Comparison of ENCODE assay signal across 8 cellular contexts in the genomic region with DNA sequence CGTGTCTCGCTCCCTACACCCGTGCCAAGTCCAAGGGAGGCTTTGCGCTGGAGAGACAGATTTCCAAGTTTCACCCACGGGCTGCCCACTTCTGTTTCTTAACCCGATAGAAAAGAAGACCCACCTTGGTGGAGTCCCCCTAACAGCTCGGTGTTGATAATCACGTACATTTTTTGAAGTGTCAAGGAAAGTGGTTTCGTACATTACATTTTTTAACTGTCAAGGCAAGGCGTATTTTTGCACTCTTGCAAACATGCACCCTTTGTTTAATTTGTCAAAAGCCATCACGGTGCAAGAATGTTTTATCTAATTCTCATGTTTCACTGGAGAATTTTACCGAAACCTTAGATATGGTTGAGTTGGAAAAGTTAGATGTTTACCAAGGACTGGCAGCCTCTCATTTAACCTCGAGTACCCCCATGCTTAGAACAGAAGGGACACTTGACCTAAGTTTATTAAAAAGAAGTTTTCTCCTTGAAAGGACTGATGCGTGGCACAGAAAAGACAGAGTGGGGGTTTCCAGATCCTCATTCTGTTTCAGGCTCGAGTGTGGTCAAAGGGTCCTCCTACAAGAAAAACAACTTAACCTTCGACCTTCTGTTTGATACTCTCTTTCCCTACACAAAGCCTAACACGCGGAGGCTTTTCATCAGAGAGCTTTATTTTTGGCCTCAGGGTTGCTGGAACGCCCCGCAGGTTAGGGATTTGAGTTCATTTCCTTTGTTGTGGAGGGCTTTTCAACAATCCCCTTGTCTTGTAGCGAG. TPM values are rescaled to one million over a fixed set of nuclear protein-coding genes. Genes with fewer than 3 reads are reported as not detected.
DNase-seq lines count a peak whose midpoint lies in the region; ATAC-seq and TF ChIP-seq lines count a peak whose summit lies in the region.

No MANE protein-coding gene starts in this region.

- DNase-seq in activated naive CD4-positive, alpha-beta T cell treated with anti-CD3 and anti-CD28 coated beads for 36 hours, result no peak
- no peak for DNase-seq in activated naive CD4-positive, alpha-beta T cell treated with Interleukin-2 at 50 U/mL for 16 hours
- DNase-seq in amniotic epithelial cell (ENCODE audit: low read depth), result peak; percentile 53
- peak; percentile 16 for DNase-seq in kidney glomerular epithelial cell (lab: John Stamatoyannopoulos, UW)
- DNase-seq in thoracic aorta (ENCODE audit: low spot score), result no peak
- no peak for DNase-seq in GM10248 (ENCODE audit: extremely low spot score)
- DNase-seq in LoVo (ENCODE audit: low spot score), result no peak

- no peaks in the 10 kb centered on the region for H3K36me3 Mint-ChIP-seq in activated naive CD4-positive, alpha-beta T cell treated with anti-CD3 and anti-CD28 coated beads for 36 hours (ENCODE audit: low read depth)

- H3K4me3 Mint-ChIP-seq in activated naive CD4-positive, alpha-beta T cell treated with anti-CD3 and anti-CD28 coated beads for 36 hours, result peak overlapping the region; percentile 27

- no peaks in the 10 kb centered on the region for H3K9me3 Mint-ChIP-seq in activated naive CD4-positive, alpha-beta T cell treated with anti-CD3 and anti-CD28 coated beads for 36 hours

- H3K9me3 ChIP-seq in thoracic aorta, result no peaks in the 10 kb centered on the region

- H3K4me3 ChIP-seq in thoracic aorta, result peak overlapping the region; percentile 74

- no peaks in the 10 kb centered on the region for H3K36me3 ChIP-seq in thoracic aorta

- ATAC-seq in thoracic aorta (ENCODE audit: insufficient number of reproducible peaks, low FRiP score, low read depth) (no peak), HG03442 (IDR thresholded peaks at IDR 0.05; ENCODE audit: unreplicated experiment) (no peak)

- CTCF ChIA-PET in activated naive CD4-positive, alpha-beta T cell treated with anti-CD3 and anti-CD28 coated beads for 36 hours (lab: Charles Lee), result interaction anchor here (0.5 to 1.9 kb wide), 5 partner anchors 11 to 1269 kb away, joined by 3 to 10 read pairs (median 4); no protein-coding TSS in a partner anchor
- CTCF ChIA-PET in GM10248 (lab: Yijun Ruan, JAX), result interaction anchor here (3.7 kb wide), 1 partner anchor 12 kb away, joined by 10 read pairs; no protein-coding TSS in a partner anchor

- H3K27me3 ChIP-seq in thoracic aorta (replicated peaks; ENCODE audit: insufficient read depth), result no peaks in the 10 kb centered on the region

- intact Hi-C loops in activated naive CD4-positive, alpha-beta T cell treated with anti-CD3 and anti-CD28 coated beads for 36 hours (cut with micrococcal nuclease), result no loop called here

- POLR2A ChIA-PET in GM10248 (lab: Yijun Ruan, JAX), result no interaction called here

- H3K27ac ChIP-seq in thoracic aorta, result peak overlapping the region; percentile 74 to 78

- peaks cover 22% of the 10 kb centered on the region for H3K4me1 Mint-ChIP-seq in activated naive CD4-positive, alpha-beta T cell treated with anti-CD3 and anti-CD28 coated beads for 36 hours (ENCODE audit: low read depth)

- peaks cover 12 to 44% of the 10 kb centered on the region in 2 donors for H3K4me1 ChIP-seq in thoracic aorta (ENCODE audit: control insufficient read depth in 1 of 2, low read depth in 2 of 2)

- H3K27ac Mint-ChIP-seq in activated naive CD4-positive, alpha-beta T cell treated with anti-CD3 and anti-CD28 coated beads for 36 hours, result no peak overlapping the region

- TF ChIP-seq CTCF in thoracic aorta (IDR thresholded peaks at IDR 0.05) (no peak), GM10248 (IDR thresholded peaks at IDR 0.05; ENCODE audit: control extremely low read depth, extremely low read depth, low read depth, missing control alignments) (no peak)

- H3K27me3 Mint-ChIP-seq in activated naive CD4-positive, alpha-beta T cell treated with anti-CD3 and anti-CD28 coated beads for 36 hours (ENCODE audit: low read depth), result peaks cover 81% of the 10 kb centered on the region

RNA-seq across cellular contexts. Expression of gene GXYLT2, which starts 0.9 kb away (rescaled TPM):
- not detected for total RNA-seq in activated naive CD4-positive, alpha-beta T cell treated with anti-CD3 and anti-CD28 coated beads for 36 hours
- total RNA-seq in thoracic aorta, result 10 to 100 TPM; 32.4 to 35.1 TPM

RNA-seq across cellular contexts. Expression of gene SHQ1, which starts 40.5 kb away (rescaled TPM):
- total RNA-seq in activated naive CD4-positive, alpha-beta T cell treated with anti-CD3 and anti-CD28 coated beads for 36 hours, result 10 to 100 TPM; 19.9 to 20.5 TPM
- total RNA-seq in thoracic aorta, result 10 to 100 TPM in 1 of 2 donors, 1 to 10 TPM in 1; 4.5 to 12.3 TPM

Comparison
In these comparisons a context has a peak if more than half of its experiments do, and no peak if none do; other contexts are left out.
1. DNase-seq: peak in amniotic epithelial cell (single experiment) and kidney glomerular epithelial cell (single experiment); none in activated naive CD4-positive, alpha-beta T cell treated with anti-CD3 and anti-CD28 coated beads for 36 hours (single experiment), activated naive CD4-positive, alpha-beta T cell treated with Interleukin-2 at 50 U/mL for 16 hours (single experiment), thoracic aorta (single experiment), GM10248 (single experiment) and LoVo (single experiment).
2. RNA of gene GXYLT2, which starts 0.9 kb away (total RNA-seq): 32.4 to 35.1 TPM in thoracic aorta; not detected in activated naive CD4-positive, alpha-beta T cell treated with anti-CD3 and anti-CD28 coated beads for 36 hours; every median in the first group is over 10 times any median in the second.